9 cellular contexts compared by ENCODE assay signal in the genomic region with DNA sequence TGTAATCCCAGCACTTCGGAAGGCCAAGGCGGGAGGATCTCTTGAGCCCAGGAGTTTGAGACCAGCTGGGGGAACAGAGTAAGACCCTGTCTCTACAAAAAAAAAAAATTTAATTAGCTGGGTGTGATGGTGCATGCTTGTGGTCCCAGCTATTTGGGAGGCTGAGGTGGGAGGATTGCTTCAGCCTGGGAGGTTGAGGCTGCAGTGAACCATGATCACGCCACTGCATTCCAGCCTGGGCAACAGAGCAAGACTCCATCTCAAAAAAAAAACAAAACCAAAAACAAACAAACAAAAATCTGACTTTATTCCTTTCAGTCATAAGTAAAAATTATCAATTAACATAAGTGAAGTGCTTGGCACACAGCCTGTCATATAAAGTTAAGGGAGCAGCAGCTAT. TPM values are rescaled to one million over a fixed set of nuclear protein-coding genes. Genes with fewer than 3 reads are reported as not detected.
A peak's percentile ranks its signal among the peaks of the same experiment; 100 is the strongest.
DNase-seq lines count a peak whose midpoint lies in the region; ATAC-seq, FAIRE-seq and TF ChIP-seq lines count a peak whose summit lies in the region.
"Not testable (repeated sequence)": the region's sequence is repeated elsewhere in the genome, so short reads cannot be mapped to it uniquely, and the experiment has no call there.
"Had no signal": no experiment of that assay in that cellular context is flagged by ENCODE, and none has a peak within 500 bp of the region (broad histone marks: within the 10 kb centered on the region; RNA-seq: fewer than 3 reads in every experiment).

No MANE protein-coding gene starts in this region.

- not testable (repeated sequence) for H3K4me3 ChIP-seq in BLaER1; adipocyte (ENCODE audit: low read length); right cardiac atrium (ENCODE audit: low read length); muscle layer of duodenum (ENCODE audit: low read depth in 1 of 2, low read length in 2 of 2); small intestine (ENCODE audit: low read depth in 1 of 2, low read length in 2 of 2); thoracic aorta

- ATAC-seq in right cardiac atrium; thoracic aorta (ENCODE audit: insufficient number of reproducible peaks, low FRiP score, low read depth): not testable (repeated sequence)

- not testable (repeated sequence) for H3K4me2 ChIP-seq in BLaER1

- not testable (repeated sequence) for TF ChIP-seq CTCF in thoracic aorta (IDR thresholded peaks at IDR 0.05)

- H4K20me1 ChIP-seq in BLaER1: not testable (repeated sequence)

- H3K27ac ChIP-seq in BLaER1 (peak overlapping the region; percentile 51; the same call in 1 of the 2 replicates), epithelial cell of prostate (peak overlapping the region; percentile 84), right cardiac atrium (ENCODE audit: low read length) (peak overlapping the region; percentile 33), muscle layer of duodenum (ENCODE audit: low read length) (peak overlapping the region; percentile 75), small intestine (ENCODE audit: low read depth in 1 of 2, low read length in 1 of 2) (peak overlapping the region; percentile 16 to 80), thoracic aorta (peak overlapping the region; percentile 73 to 84)

- H3K4me1 ChIP-seq in BLaER1 (peaks cover 65% of the 10 kb centered on the region), adipocyte (ENCODE audit: control insufficient read depth, insufficient read depth, low read length) (peaks cover 34% of the 10 kb centered on the region), muscle layer of duodenum (ENCODE audit: control insufficient read depth in 1 of 2, insufficient read depth in 2 of 2, low read length in 2 of 2) (peaks cover 4 to 28% of the 10 kb centered on the region in 2 donors), thoracic aorta (ENCODE audit: control insufficient read depth in 1 of 2, low read depth in 2 of 2) (peaks cover 24 to 45% of the 10 kb centered on the region in 2 donors)
- H3K4me1 ChIP-seq in right cardiac atrium (ENCODE audit: control insufficient read depth, insufficient read depth, low read length); small intestine (ENCODE audit: control insufficient read depth in 2 of 2, insufficient read depth in 1 of 2, low read depth in 1 of 2, low read length in 1 of 2): not testable (repeated sequence)

- not testable (repeated sequence) for H3K27me3 ChIP-seq in BLaER1; adipocyte (replicated peaks; ENCODE audit: control insufficient read depth, insufficient read depth, low read length); right cardiac atrium (ENCODE audit: control insufficient read depth, insufficient read depth); muscle layer of duodenum (ENCODE audit: low read depth, low read length); small intestine (ENCODE audit: control insufficient read depth in 2 of 2, insufficient read depth in 2 of 2, low read length in 2 of 2); thoracic aorta (replicated peaks; ENCODE audit: insufficient read depth)

- H3K9me3 ChIP-seq in BLaER1; adipocyte (ENCODE audit: control insufficient read depth, low read length); right cardiac atrium (ENCODE audit: control insufficient read depth, low read length); muscle layer of duodenum (ENCODE audit: control insufficient read depth in 1 of 2, low read length in 2 of 2); small intestine (ENCODE audit: control insufficient read depth, low read depth); thoracic aorta: not testable (repeated sequence)

- H3K36me3 ChIP-seq in BLaER1: peaks cover 62% of the 10 kb centered on the region
- peaks cover 18% of the 10 kb centered on the region for H3K36me3 ChIP-seq in adipocyte (ENCODE audit: control insufficient read depth, insufficient read depth, low read length, severe bottlenecking)
- H3K36me3 ChIP-seq in muscle layer of duodenum (ENCODE audit: control insufficient read depth in 1 of 2, insufficient read depth in 2 of 2, low read length in 2 of 2): peaks cover 0 to 29% of the 10 kb centered on the region in 2 donors
- H3K36me3 ChIP-seq in small intestine (ENCODE audit: control insufficient read depth in 2 of 2, insufficient read depth in 2 of 2, low read length in 2 of 2); thoracic aorta: not testable (repeated sequence)

- DNase-seq in adipocyte (ENCODE audit: low read depth); epithelial cell of prostate (ENCODE audit: low read depth, low spot score); right cardiac atrium; small intestine; thoracic aorta (ENCODE audit: low spot score): not testable (repeated sequence)

- WGBS in right cardiac atrium: 92% methylated on average over 3 of the region's 3 CpGs
- 77 to 94% (median 92%) methylated on average over 3 of the region's 3 CpGs for WGBS in small intestine, 3 donors

- not testable (repeated sequence) for FAIRE-seq in small intestine (lab: Jason Lieb, UNC)

- intact Hi-C loops in right cardiac atrium (cut with DNase I): not testable (repeated sequence)

- H3K9ac ChIP-seq in BLaER1: not testable (repeated sequence)
- H3K9ac ChIP-seq in adipocyte (ENCODE audit: low read length): peak overlapping the region; percentile 39

RNA-seq across cellular contexts. Expression of a gene that starts 9.8 kb away (rescaled TPM):
- 10 to 100 TPM; 30.8 to 45.6 (median 33.6) TPM for total RNA-seq in right cardiac atrium
- 28.1 TPM for polyA plus RNA-seq in right cardiac atrium
- polyA plus RNA-seq in small intestine: 10 to 100 TPM; 17.0 to 39.0 (median 26.2) TPM
- total RNA-seq in thoracic aorta: 10 to 100 TPM; 72.7 to 99.8 TPM

RNA-seq across cellular contexts. Expression of a gene that starts 13.6 kb away (rescaled TPM):
- 10 to 100 TPM; 30.3 to 40.2 (median 34.2) TPM for total RNA-seq in right cardiac atrium
- 45.8 TPM for polyA plus RNA-seq in right cardiac atrium
- 10 to 100 TPM; 35.0 to 100.0 (median 82.4) TPM for polyA plus RNA-seq in small intestine
- 10 to 100 TPM; 19.9 to 20.8 TPM for total RNA-seq in thoracic aorta

RNA-seq across cellular contexts. Expression of a gene that starts 13.7 kb away (rescaled TPM):
- total RNA-seq in right cardiac atrium (under 1 TPM; 0.53 to 0.99 (median 0.68) TPM), thoracic aorta (under 1 TPM in 1 of 2 donors, not detected in 1; 0.68 TPM)
- polyA plus RNA-seq in right cardiac atrium (0.43 TPM), small intestine (under 1 TPM in 2 of 3 donors, not detected in 1; 0.21 to 0.22 TPM)
- total RNA-seq: Daoy, MCF 10A had no signal

RNA-seq across cellular contexts. Expression of a gene that starts 31.9 kb away (rescaled TPM):
- 10 to 100 TPM; 66.9 to 77.9 (median 68.3) TPM for total RNA-seq in right cardiac atrium
- 63.3 TPM for polyA plus RNA-seq in right cardiac atrium
- 100 to 1,000 TPM in 1 of 3 donors, 10 to 100 TPM in 2; 86.1 to 100 (median 88.4) TPM for polyA plus RNA-seq in small intestine
- total RNA-seq in thoracic aorta: 10 to 100 TPM; 61.2 to 84.0 TPM

RNA-seq across cellular contexts. Expression of a gene that starts 38.2 kb away (rescaled TPM):
- total RNA-seq in right cardiac atrium (100 to 1,000 TPM in 2 of 4 donors, 10 to 100 TPM in 2; 85.5 to 136 (median 95.2) TPM), thoracic aorta (100 to 1,000 TPM; 122 to 195 TPM)
- polyA plus RNA-seq in right cardiac atrium (56.0 TPM), small intestine (10 to 100 TPM in 1 of 3 donors, 1 to 10 TPM in 1, under 1 TPM in 1; 0.67 to 21.0 (median 2.2) TPM)

Comparison
In these comparisons a context has a peak if more than half of its experiments do, and no peak if none do; other contexts are left out.
1. H3K27ac ChIP-seq: peak in every context shown above with its lines; median percentile 84 in epithelial cell of prostate; 78 in thoracic aorta; 75 in muscle layer of duodenum; 51 in BLaER1; 48 in small intestine; 33 in right cardiac atrium.